In the genomic region with DNA sequence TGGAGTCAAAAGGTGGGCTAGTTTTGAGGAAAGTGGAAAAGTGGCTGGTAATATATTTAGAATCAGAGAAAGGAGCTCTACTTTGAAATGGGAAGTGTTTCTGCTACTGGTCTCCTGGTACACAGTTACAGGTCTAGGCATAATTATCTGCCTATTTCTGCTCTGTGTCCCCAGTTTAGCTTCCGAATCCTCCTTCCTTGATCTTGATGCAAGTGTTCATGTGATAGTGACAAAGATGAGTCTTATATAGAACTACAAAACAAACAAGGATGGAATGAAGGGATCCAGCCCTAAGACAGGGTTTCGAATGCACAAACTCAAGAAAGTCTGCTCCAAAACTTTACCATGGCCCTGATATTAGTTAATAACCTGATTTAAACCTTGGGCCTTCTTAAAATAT, we compare ENCODE assay signal across 16 cellular contexts.
DNase-seq lines count a peak whose midpoint lies in the region; ATAC-seq and TF ChIP-seq lines count a peak whose summit lies in the region.
"Had no signal": no experiment of that assay in that cellular context is flagged by ENCODE, and none has a peak within 500 bp of the region (broad histone marks: within the 10 kb centered on the region; RNA-seq: fewer than 3 reads in every experiment).

No MANE protein-coding gene starts in this region.

- no peak overlapping the region for H2AFZ ChIP-seq in smooth muscle cell (ENCODE audit: low read depth)

- no peak for DNase-seq in activated CD8-positive, alpha-beta T cell treated with anti-CD3 and anti-CD28 coated beads for 36 hours
- no peak for DNase-seq in activated CD8-positive, alpha-beta T cell treated with anti-CD3 and anti-CD28 coated beads, Interleukin-2, amount 10 ng/mL, durations not matched to agents 7 days and 5 days
- no peak for DNase-seq in T-cell
- DNase-seq in epithelial cell of prostate (ENCODE audit: low read depth, low spot score) = no peak
- no peak for DNase-seq in smooth muscle cell (lab: John Stamatoyannopoulos, UW; ENCODE audit: unreplicated experiment)
- DNase-seq in globus pallidus (ENCODE audit: low spot score) = no peak
- DNase-seq in NCI-H1105 treated with DMSO at 0.1 percent for 48 hours (lab: John Stamatoyannopoulos, UW) = no peak
- DNase-seq: aorta; DMS79; GOT3; lower lobe of right lung; retina; stimulated activated CD4-positive, alpha-beta T cell treated with anti-CD3 and anti-CD28 coated beads, Interleukin-4, amount 100 ng/mL, for 1 hour had no signal

- intact Hi-C loops in activated CD8-positive, alpha-beta T cell treated with anti-CD3 and anti-CD28 coated beads for 36 hours (cut with micrococcal nuclease) = no loop called here

- H3K27me3 ChIP-seq in smooth muscle cell (ENCODE audit: low read depth) = no peaks in the 10 kb centered on the region

- H3K4me2 ChIP-seq in smooth muscle cell = no peak overlapping the region

- peak overlapping the region; percentile 79 for H3K27ac ChIP-seq in epithelial cell of prostate
- peak overlapping the region; percentile 6 for H3K27ac ChIP-seq in smooth muscle cell (ENCODE audit: low read depth)
- H3K27ac ChIP-seq: lower lobe of right lung, SK-N-MC had no signal

- H3K9me3 Mint-ChIP-seq in activated CD8-positive, alpha-beta T cell treated with anti-CD3 and anti-CD28 coated beads for 36 hours = peaks cover 1% of the 10 kb centered on the region
- H3K9me3 Mint-ChIP-seq in activated CD8-positive, alpha-beta T cell treated with anti-CD3 and anti-CD28 coated beads, Interleukin-2, amount 10 ng/mL, durations not matched to agents 7 days and 5 days (ENCODE audit: insufficient read depth) = no peaks in the 10 kb centered on the region
- H3K9me3 Mint-ChIP-seq in T-cell = no peaks in the 10 kb centered on the region
- H3K9me3 Mint-ChIP-seq: nephron had no signal

- H3K9me3 ChIP-seq in smooth muscle cell (replicated peaks; ENCODE audit: low read depth) = no peaks in the 10 kb centered on the region
- H3K9me3 ChIP-seq: lower lobe of right lung had no signal

- no peak overlapping the region for H3K9ac ChIP-seq in smooth muscle cell (ENCODE audit: low read depth)

- POLR2A ChIA-PET in activated CD8-positive, alpha-beta T cell treated with anti-CD3 and anti-CD28 coated beads for 36 hours (lab: Charles Lee) = interaction anchor here (0.6 kb wide), 1 partner anchor 261 kb away, joined by 3 read pairs; no protein-coding TSS in a partner anchor
- POLR2A ChIA-PET in activated CD8-positive, alpha-beta T cell treated with anti-CD3 and anti-CD28 coated beads, Interleukin-2, amount 10 ng/mL, durations not matched to agents 7 days and 5 days (lab: Charles Lee) = no interaction called here
- POLR2A ChIA-PET in T-cell (lab: Charles Lee) = no interaction called here

- H4K20me1 ChIP-seq in smooth muscle cell (ENCODE audit: low read depth) = no peaks in the 10 kb centered on the region

- H3K27me3 Mint-ChIP-seq in activated CD8-positive, alpha-beta T cell treated with anti-CD3 and anti-CD28 coated beads for 36 hours = no peaks in the 10 kb centered on the region
- no peaks in the 10 kb centered on the region for H3K27me3 Mint-ChIP-seq in activated CD8-positive, alpha-beta T cell treated with anti-CD3 and anti-CD28 coated beads, Interleukin-2, amount 10 ng/mL, durations not matched to agents 7 days and 5 days (ENCODE audit: low read depth)
- no peaks in the 10 kb centered on the region for H3K27me3 Mint-ChIP-seq in T-cell

- no peaks in the 10 kb centered on the region for H3K36me3 ChIP-seq in smooth muscle cell (ENCODE audit: low read depth)
- H3K36me3 ChIP-seq: lower lobe of right lung had no signal

- H3K4me1 Mint-ChIP-seq in activated CD8-positive, alpha-beta T cell treated with anti-CD3 and anti-CD28 coated beads for 36 hours (ENCODE audit: low read depth) = peaks cover 72% of the 10 kb centered on the region
- peaks cover 34% of the 10 kb centered on the region for H3K4me1 Mint-ChIP-seq in activated CD8-positive, alpha-beta T cell treated with anti-CD3 and anti-CD28 coated beads, Interleukin-2, amount 10 ng/mL, durations not matched to agents 7 days and 5 days (ENCODE audit: low read depth)
- H3K4me1 Mint-ChIP-seq in T-cell = peaks cover 82 to 91% (median 87%) of the 10 kb centered on the region in 3 donors

- CTCF ChIA-PET in activated CD8-positive, alpha-beta T cell treated with anti-CD3 and anti-CD28 coated beads for 36 hours (lab: Charles Lee) = interaction anchor here (1.3 to 2.7 kb wide), 2 partner anchors 13 to 17 kb away, joined by 3 to 14 read pairs; no protein-coding TSS in a partner anchor
- CTCF ChIA-PET in activated CD8-positive, alpha-beta T cell treated with anti-CD3 and anti-CD28 coated beads, Interleukin-2, amount 10 ng/mL, durations not matched to agents 7 days and 5 days (lab: Charles Lee) = interaction anchor here (0.7 to 1.5 kb wide), 3 partner anchors 8 to 151 kb away, joined by 3 to 8 read pairs (median 3); no protein-coding TSS in a partner anchor
- CTCF ChIA-PET in T-cell (lab: Charles Lee) = interaction anchor here in 1 of 2 donors (1.2 kb wide), 1 partner anchor 17 kb away, joined by 6 read pairs; no protein-coding TSS in a partner anchor

- TF ChIP-seq CTCF in activated CD8-positive, alpha-beta T cell treated with anti-CD3 and anti-CD28 coated beads for 36 hours (IDR thresholded peaks at IDR 0.05) = no peak
- TF ChIP-seq CTCF in smooth muscle cell (IDR thresholded peaks at IDR 0.05; ENCODE audit: borderline replicate concordance, insufficient read depth, poor library complexity, severe bottlenecking) = no peak

- H3K4me3 ChIP-seq in smooth muscle cell = no peak overlapping the region
- H3K4me3 ChIP-seq: lower lobe of right lung, SK-N-MC had no signal

- H3K36me3 Mint-ChIP-seq in activated CD8-positive, alpha-beta T cell treated with anti-CD3 and anti-CD28 coated beads for 36 hours (ENCODE audit: low read depth) = peaks cover 64% of the 10 kb centered on the region
- peaks cover 53% of the 10 kb centered on the region for H3K36me3 Mint-ChIP-seq in activated CD8-positive, alpha-beta T cell treated with anti-CD3 and anti-CD28 coated beads, Interleukin-2, amount 10 ng/mL, durations not matched to agents 7 days and 5 days (ENCODE audit: low read depth)
- peaks cover 63% of the 10 kb centered on the region for H3K36me3 Mint-ChIP-seq in T-cell

- H3K4me1 ChIP-seq in smooth muscle cell (ENCODE audit: low read depth) = no peaks in the 10 kb centered on the region
- H3K4me1 ChIP-seq: lower lobe of right lung had no signal

- no peaks in the 10 kb centered on the region for H3F3A ChIP-seq in smooth muscle cell (ENCODE audit: low read depth)

- 91% methylated on average over 2 of the region's 2 CpGs for WGBS in smooth muscle cell (ENCODE audit: low lambda C conversion rate)

- H3K4me3 Mint-ChIP-seq in activated CD8-positive, alpha-beta T cell treated with anti-CD3 and anti-CD28 coated beads for 36 hours = no peak overlapping the region
- H3K4me3 Mint-ChIP-seq in activated CD8-positive, alpha-beta T cell treated with anti-CD3 and anti-CD28 coated beads, Interleukin-2, amount 10 ng/mL, durations not matched to agents 7 days and 5 days = no peak overlapping the region
- H3K4me3 Mint-ChIP-seq in T-cell = no peak overlapping the region
- H3K4me3 Mint-ChIP-seq: nephron had no signal

- ATAC-seq in activated CD8-positive, alpha-beta T cell treated with anti-CD3 and anti-CD28 coated beads for 36 hours = no peak
- no peak for ATAC-seq in activated CD8-positive, alpha-beta T cell treated with anti-CD3 and anti-CD28 coated beads, Interleukin-2, amount 10 ng/mL, durations not matched to agents 7 days and 5 days
- ATAC-seq in T-cell (replicated peaks in 1 of 4) (peak in 1 of 4 experiments; percentile 13), GM19035 (IDR thresholded peaks at IDR 0.05; ENCODE audit: unreplicated experiment) (no peak)

- H3K27ac Mint-ChIP-seq in activated CD8-positive, alpha-beta T cell treated with anti-CD3 and anti-CD28 coated beads for 36 hours = peak overlapping the region; percentile 75
- no peak overlapping the region for H3K27ac Mint-ChIP-seq in activated CD8-positive, alpha-beta T cell treated with anti-CD3 and anti-CD28 coated beads, Interleukin-2, amount 10 ng/mL, durations not matched to agents 7 days and 5 days
- H3K27ac Mint-ChIP-seq in T-cell = peak overlapping the region; percentile 86 to 88
- H3K27ac Mint-ChIP-seq: nephron had no signal

- no peaks in the 10 kb centered on the region for H3K79me2 ChIP-seq in smooth muscle cell (ENCODE audit: low read depth)
